ENCODE assay signal across 15 cellular contexts in the genomic region with DNA sequence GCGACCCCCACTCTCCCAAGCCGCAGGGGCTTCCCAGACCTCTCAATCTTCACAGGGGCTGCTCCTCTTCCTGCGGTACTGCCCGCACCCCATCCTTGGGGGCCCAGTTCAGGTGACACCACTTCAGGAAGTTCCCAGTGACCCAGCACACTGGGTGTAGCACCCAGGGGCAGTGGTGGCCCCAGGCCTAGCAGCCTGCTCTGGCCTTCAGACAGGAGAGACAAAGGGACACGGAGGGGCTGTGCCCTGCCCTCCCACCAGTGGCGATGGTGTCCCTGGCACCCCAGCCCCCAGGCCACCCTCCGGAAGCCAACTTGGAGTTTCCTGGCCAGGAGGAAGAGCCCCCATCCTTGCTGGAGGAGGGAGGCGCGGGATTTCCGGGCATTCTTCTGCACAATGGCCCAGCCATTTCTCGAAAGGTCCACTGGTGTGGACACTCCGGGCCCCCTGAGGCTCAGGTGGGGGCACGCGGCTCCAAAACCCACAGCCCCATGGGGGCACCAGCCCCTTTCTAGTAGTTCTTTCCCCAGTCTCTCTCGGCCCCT. TPM values are rescaled to one million over a fixed set of nuclear protein-coding genes. Genes with fewer than 3 reads are reported as not detected.
DNase-seq lines count a peak whose midpoint lies in the region; ATAC-seq, FAIRE-seq and TF ChIP-seq lines count a peak whose summit lies in the region.
"Had no signal": no experiment of that assay in that cellular context is flagged by ENCODE, and none has a peak within 500 bp of the region (broad histone marks: within the 10 kb centered on the region; RNA-seq: fewer than 3 reads in every experiment).

No MANE protein-coding gene starts in this region.

- POLR2A ChIA-PET in activated CD4-positive, alpha-beta T cell treated with anti-CD3 and anti-CD28 coated beads, Interleukin-2, amount 10 ng/mL, durations not matched to agents 7 days and 5 days (lab: Charles Lee) = no interaction called here
- POLR2A ChIA-PET in H1 (lab: Charles Lee; ENCODE audit: partially characterized antibody) = no interaction called here

- peak overlapping the region; percentile 82 for H3K4me3 Mint-ChIP-seq in activated CD4-positive, alpha-beta T cell treated with anti-CD3 and anti-CD28 coated beads, Interleukin-2, amount 10 ng/mL, durations not matched to agents 24 days and 14 days
- H3K4me3 Mint-ChIP-seq in activated CD4-positive, alpha-beta T cell treated with anti-CD3 and anti-CD28 coated beads, Interleukin-2, amount 10 ng/mL, durations not matched to agents 7 days and 5 days = no peak overlapping the region
- peak overlapping the region; percentile 60 for H3K4me3 Mint-ChIP-seq in memory B cell
- peak overlapping the region; percentile 82 for H3K4me3 Mint-ChIP-seq in type B pancreatic cell

- intact Hi-C loops in activated CD4-positive, alpha-beta T cell treated with anti-CD3 and anti-CD28 coated beads, Interleukin-2, amount 10 ng/mL, durations not matched to agents 24 days and 14 days (cut with micrococcal nuclease) = loop anchor here (2.0 kb wide), 1 partner anchor 106 kb away; no protein-coding TSS in a partner anchor

- H2BK12ac ChIP-seq in H1 (ENCODE audit: low read depth, low read length) = peak overlapping the region; percentile 22; the same call in 1 of the 2 replicates

- peaks cover 10% of the 10 kb centered on the region for H3K36me3 Mint-ChIP-seq in activated CD4-positive, alpha-beta T cell treated with anti-CD3 and anti-CD28 coated beads, Interleukin-2, amount 10 ng/mL, durations not matched to agents 24 days and 14 days (ENCODE audit: low read depth)
- peaks cover 4% of the 10 kb centered on the region for H3K36me3 Mint-ChIP-seq in activated CD4-positive, alpha-beta T cell treated with anti-CD3 and anti-CD28 coated beads, Interleukin-2, amount 10 ng/mL, durations not matched to agents 7 days and 5 days (ENCODE audit: low read depth)
- no peaks in the 10 kb centered on the region for H3K36me3 Mint-ChIP-seq in memory B cell
- H3K36me3 Mint-ChIP-seq in type B pancreatic cell = no peaks in the 10 kb centered on the region

- H3K27ac ChIP-seq in H1 (ENCODE audit: low read depth, low read length) = no peak overlapping the region

- no peak overlapping the region for H4K5ac ChIP-seq in H1 (ENCODE audit: insufficient read length, low read depth, low read length)

- peaks cover 7% of the 10 kb centered on the region for H3K4me1 Mint-ChIP-seq in activated CD4-positive, alpha-beta T cell treated with anti-CD3 and anti-CD28 coated beads, Interleukin-2, amount 10 ng/mL, durations not matched to agents 24 days and 14 days
- peaks cover 17% of the 10 kb centered on the region for H3K4me1 Mint-ChIP-seq in activated CD4-positive, alpha-beta T cell treated with anti-CD3 and anti-CD28 coated beads, Interleukin-2, amount 10 ng/mL, durations not matched to agents 7 days and 5 days
- H3K4me1 Mint-ChIP-seq in memory B cell = peaks cover 6% of the 10 kb centered on the region
- peaks cover 4% of the 10 kb centered on the region for H3K4me1 Mint-ChIP-seq in type B pancreatic cell (ENCODE audit: unreplicated experiment)

- no peak overlapping the region for H2BK15ac ChIP-seq in H1 (ENCODE audit: low read length)

- H2BK5ac ChIP-seq in H1 (ENCODE audit: low read depth, low read length) = no peak overlapping the region

- no peak overlapping the region for H3K9ac ChIP-seq in H1 (replicated peaks in 1 of 4; ENCODE audit: extremely low read depth in 1 of 4, low read depth in 3 of 4, low read length in 3 of 4)

- no peaks in the 10 kb centered on the region for H3K79me2 ChIP-seq in H1 (ENCODE audit: control insufficient read depth in 1 of 2, insufficient read depth in 2 of 2, low read length in 2 of 2)

- no peak overlapping the region for H3K23ac ChIP-seq in H1 (ENCODE audit: insufficient read length)

- H2AFZ ChIP-seq in H1 (ENCODE audit: low read length) = no peak overlapping the region

- H3K9me3 ChIP-seq in H1 (ENCODE audit: insufficient read depth in 2 of 2, low read depth in 1 of 2, low read length in 1 of 2) = no peaks in the 10 kb centered on the region

- 85% methylated on average over 14 of the region's 15 CpGs; no CpG with 5 or more reads in 1 of the 2 experiments for WGBS in H1 (ENCODE audit: extremely low coverage in 1 of 2, insufficient coverage in 1 of 2, insufficient read length in 1 of 2, insufficient replicate concordance in 2 of 2, low coverage in 1 of 2, low lambda C conversion rate in 2 of 2, missing lambda C conversion rate in 1 of 2), 2 experiments

- H3K14ac ChIP-seq in H1 (ENCODE audit: insufficient read length) = no peak overlapping the region

- no peak overlapping the region for H2AK5ac ChIP-seq in H1 (ENCODE audit: low read depth, low read length)

- H2BK120ac ChIP-seq in H1 (replicated peaks; ENCODE audit: low read depth, low read length) = no peak overlapping the region

- no peak for DNase-seq in activated CD4-positive, alpha-beta T cell treated with anti-CD3 and anti-CD28 coated beads, Interleukin-2, amount 10 ng/mL, durations not matched to agents 24 days and 14 days
- DNase-seq in activated CD4-positive, alpha-beta T cell treated with anti-CD3 and anti-CD28 coated beads, Interleukin-2, amount 10 ng/mL, durations not matched to agents 7 days and 5 days = no peak
- DNase-seq in H1 (ENCODE audit: low read depth in 1 of 2, low spot score in 2 of 2) (no peak), memory B cell (ENCODE audit: low spot score in 2 of 2) (no peak), type B pancreatic cell (ENCODE audit: extremely low spot score, unreplicated experiment) (no peak), OCI-M1 (lab: John Stamatoyannopoulos, UW) (no peak), G401 (ENCODE audit: low spot score) (no peak), RCC 7860 (ENCODE audit: low spot score) (no peak)
- DNase-seq: activated CD4-positive, alpha-beta T cell treated with anti-CD3 and anti-CD28 coated beads, Interleukin-2, amount 50 U/mL, for 1 hour; KG1; NCI-H345; small intestine; stimulated activated CD8-positive, alpha-beta memory T cell treated with anti-CD3 and anti-CD28 coated beads, Interleukin-4, amount 100 ng/mL, for 48 hours had no signal

- in situ Hi-C loops in G401 (cut with HindIII; ENCODE audit: low sequenced_read_pairs) = no loop called here

- peaks cover 0 to 15% (median 13%) of the 10 kb centered on the region in 4 experiments; a peak in 6 of 7 replicates for H3K4me1 ChIP-seq in H1 (replicated peaks in 1 of 4; ENCODE audit: control insufficient read depth in 3 of 4, insufficient read depth in 4 of 4, low read length in 3 of 4)

- peak overlapping the region; percentile 90 to 97; a peak in 3 of 4 replicates for H3K4me2 ChIP-seq in H1 (ENCODE audit: insufficient read depth in 1 of 2, low read depth in 2 of 2, low read length in 2 of 2)

- H3K27me3 Mint-ChIP-seq in activated CD4-positive, alpha-beta T cell treated with anti-CD3 and anti-CD28 coated beads, Interleukin-2, amount 10 ng/mL, durations not matched to agents 24 days and 14 days = peaks cover 19% of the 10 kb centered on the region
- peaks cover 28% of the 10 kb centered on the region for H3K27me3 Mint-ChIP-seq in activated CD4-positive, alpha-beta T cell treated with anti-CD3 and anti-CD28 coated beads, Interleukin-2, amount 10 ng/mL, durations not matched to agents 7 days and 5 days
- H3K27me3 Mint-ChIP-seq in memory B cell (peaks cover 23% of the 10 kb centered on the region), type B pancreatic cell (peaks cover 44% of the 10 kb centered on the region)

- H4K8ac ChIP-seq in H1 (ENCODE audit: extremely low read depth, insufficient read depth, low read length) = peak overlapping the region; percentile 11; the same call in 1 of the 2 replicates

- H3K27ac Mint-ChIP-seq in activated CD4-positive, alpha-beta T cell treated with anti-CD3 and anti-CD28 coated beads, Interleukin-2, amount 10 ng/mL, durations not matched to agents 24 days and 14 days = peak overlapping the region; percentile 65
- H3K27ac Mint-ChIP-seq in activated CD4-positive, alpha-beta T cell treated with anti-CD3 and anti-CD28 coated beads, Interleukin-2, amount 10 ng/mL, durations not matched to agents 7 days and 5 days = no peak overlapping the region
- H3K27ac Mint-ChIP-seq in memory B cell (peak overlapping the region; percentile 45), type B pancreatic cell (no peak overlapping the region)

- H3K23me2 ChIP-seq in H1 (ENCODE audit: low read depth, low read length) = peaks cover 16% of the 10 kb centered on the region; the same call in 1 of the 2 replicates

- FAIRE-seq in H1 (lab: Jason Lieb, UNC) = no peak
- FAIRE-seq in RCC 7860 (lab: Jason Lieb, UNC) = no peak
- FAIRE-seq: A204.1, GM18507, small intestine had no signal

- no peak overlapping the region for H4K91ac ChIP-seq in H1 (replicated peaks; ENCODE audit: insufficient read length, low read length)

- no peak for TF ChIP-seq RAD21 in H1 (IDR thresholded peaks at IDR 0.05 in 1 of 2, conservative IDR thresholded peaks at IDR 0.05 in 1 of 2; ENCODE audit: low read depth in 2 of 2, low read length in 2 of 2)

- peak overlapping the region in 1 of 4 experiments; percentile 61; a peak in 2 of 8 replicates for H3K4me3 ChIP-seq in H1 (ENCODE audit: extremely low read depth in 1 of 4, insufficient read depth in 2 of 4, low read depth in 3 of 4, low read length in 4 of 4)

- H3K4ac ChIP-seq in H1 (replicated peaks; ENCODE audit: insufficient read length, low read depth, low read length) = no peak overlapping the region

- TF ChIP-seq EP300 in H1 (IDR thresholded peaks at IDR 0.05; ENCODE audit: borderline replicate concordance in 1 of 2, low read depth in 2 of 2, low read length in 2 of 2) = no peak

- no peaks in the 10 kb centered on the region for H3K36me3 ChIP-seq in H1 (ENCODE audit: control insufficient read depth in 2 of 4, insufficient read depth in 4 of 4, low read length in 3 of 4)

- no peaks in the 10 kb centered on the region for H3K79me1 ChIP-seq in H1 (ENCODE audit: low read depth, low read length)

- H3K18ac ChIP-seq in H1 (ENCODE audit: extremely low read depth, low read length) = no peak overlapping the region

- H3K9me3 Mint-ChIP-seq in activated CD4-positive, alpha-beta T cell treated with anti-CD3 and anti-CD28 coated beads, Interleukin-2, amount 10 ng/mL, durations not matched to agents 24 days and 14 days = no peaks in the 10 kb centered on the region
- no peaks in the 10 kb centered on the region for H3K9me3 Mint-ChIP-seq in activated CD4-positive, alpha-beta T cell treated with anti-CD3 and anti-CD28 coated beads, Interleukin-2, amount 10 ng/mL, durations not matched to agents 7 days and 5 days
- no peaks in the 10 kb centered on the region for H3K9me3 Mint-ChIP-seq in memory B cell
- no peaks in the 10 kb centered on the region for H3K9me3 Mint-ChIP-seq in type B pancreatic cell

- ATAC-seq in memory B cell (ENCODE audit: low read depth) = no peak

- H4K20me1 ChIP-seq in H1 (replicated peaks in 1 of 2; ENCODE audit: control insufficient read depth in 1 of 2, insufficient read depth in 2 of 2, low read length in 2 of 2) = peaks cover 0 to 14% of the 10 kb centered on the region in 2 experiments

- no peak for TF ChIP-seq CTCF in H1 (IDR thresholded peaks at IDR 0.05; ENCODE audit: control extremely low read depth in 1 of 3, insufficient read depth in 1 of 3, low read depth in 1 of 3, low read length in 3 of 3)
- TF ChIP-seq CTCF in type B pancreatic cell (conservative IDR thresholded peaks at IDR 0.05) = no peak

- H2BK20ac ChIP-seq in H1 (ENCODE audit: low read length) = no peak overlapping the region

- no peak overlapping the region for H3K56ac ChIP-seq in H1 (replicated peaks; ENCODE audit: insufficient read length, low read depth, low read length)

- CTCF ChIA-PET in activated CD4-positive, alpha-beta T cell treated with anti-CD3 and anti-CD28 coated beads, Interleukin-2, amount 10 ng/mL, durations not matched to agents 7 days and 5 days (lab: Charles Lee) = no interaction called here
- CTCF ChIA-PET in H1 (lab: Charles Lee; ENCODE audit: partially characterized antibody) = interaction anchor here (0.9 kb wide), 1 partner anchor 104 kb away, joined by 3 read pairs; no protein-coding TSS in a partner anchor

- H3K27me3 ChIP-seq in H1 (replicated peaks in 1 of 4; ENCODE audit: control insufficient read depth in 3 of 4, extremely low read depth in 1 of 4, insufficient read depth in 3 of 4, low read length in 3 of 4) = peaks cover 0 to 45% (median 35%) of the 10 kb centered on the region in 4 experiments; a peak in 6 of 7 replicates

- no peak for TF ChIP-seq POLR2A in H1 (IDR thresholded peaks at IDR 0.05; ENCODE audit: control extremely low read depth in 1 of 2, low read depth in 2 of 2, low read length in 2 of 2)

RNA-seq across cellular contexts. Expression of gene CLDN5, which starts 1.0 kb away (rescaled TPM):
- 0.44 and 0.71 TPM in 2 replicates for total RNA-seq in activated CD4-positive, alpha-beta T cell treated with anti-CD3 and anti-CD28 coated beads, Interleukin-2, amount 10 ng/mL, durations not matched to agents 24 days and 14 days
- total RNA-seq in activated CD4-positive, alpha-beta T cell treated with anti-CD3 and anti-CD28 coated beads, Interleukin-2, amount 10 ng/mL, durations not matched to agents 7 days and 5 days = under 1 TPM; 0.25 to 0.40 TPM
- total RNA-seq in H1 (2021; fragmentation: NEBNext Ultra II Directional; extraction: Animal tissue kit (Norgen Biotek cat#: 25700)) = 0.69 and 1.6 TPM in 2 replicates
- polyA plus RNA-seq in H1 (2011; rRNA removed) = 1.2 and 2.5 TPM in 2 replicates
- 1.4 TPM for polyA plus RNA-seq in H1 (2011; cell fraction: cytosol; rRNA removed)
- polyA plus RNA-seq in H1 (2011; cell fraction: nucleus; rRNA removed) = 1.6 TPM
- polyA plus RNA-seq in H1 (2012, experiment 1 of 2) = 0.51 to 1.3 TPM (median 0.91 TPM) in 4 replicates
- 0.83 TPM for polyA plus RNA-seq in H1 (2012, experiment 2 of 2)
- 1.2 TPM for polyA plus RNA-seq in H1 (2013, experiment 1 of 2)
- 1.4 TPM for polyA plus RNA-seq in H1 (2013, experiment 2 of 2)
- 0.16 and 0.44 TPM in 2 replicates for polyA minus RNA-seq in H1 (2011; rRNA and poly(A)+ RNA removed)
- polyA minus RNA-seq in H1 (2011; cell fraction: cytosol; rRNA and poly(A)+ RNA removed) = 1.1 TPM
- 4.3 TPM for polyA minus RNA-seq in H1 (2011; cell fraction: nucleus; rRNA and poly(A)+ RNA removed)
- 1.00 and 2.2 TPM in 2 replicates for total RNA-seq in type B pancreatic cell (ENCODE audit: low replicate concordance)
- total RNA-seq in G401 (2014; rRNA removed; shearing (Covaris generic)) = not detected in 2 replicates

RNA-seq across cellular contexts. Expression of gene CDC45, which starts 45.5 kb away (rescaled TPM):
- 121 and 123 TPM in 2 replicates for total RNA-seq in activated CD4-positive, alpha-beta T cell treated with anti-CD3 and anti-CD28 coated beads, Interleukin-2, amount 10 ng/mL, durations not matched to agents 24 days and 14 days
- total RNA-seq in activated CD4-positive, alpha-beta T cell treated with anti-CD3 and anti-CD28 coated beads, Interleukin-2, amount 10 ng/mL, durations not matched to agents 7 days and 5 days = 10 to 100 TPM; 59.5 to 65.7 TPM
- total RNA-seq in H1 (2021; fragmentation: NEBNext Ultra II Directional; extraction: Animal tissue kit (Norgen Biotek cat#: 25700)) = 31.9 and 32.6 TPM in 2 replicates
- polyA plus RNA-seq in H1 (2011; rRNA removed) = 37.7 and 40.0 TPM in 2 replicates
- 48.7 TPM for polyA plus RNA-seq in H1 (2011; cell fraction: cytosol; rRNA removed)
- polyA plus RNA-seq in H1 (2011; cell fraction: nucleus; rRNA removed) = 93.4 TPM
- polyA plus RNA-seq in H1 (2012, experiment 1 of 2) = 41.7 to 48.4 TPM (median 48.0 TPM) in 4 replicates
- polyA plus RNA-seq in H1 (2012, experiment 2 of 2) = 17.8 TPM
- 20.6 TPM for polyA plus RNA-seq in H1 (2013, experiment 1 of 2)
- 19.0 TPM for polyA plus RNA-seq in H1 (2013, experiment 2 of 2)
- 36.0 and 42.1 TPM in 2 replicates for polyA minus RNA-seq in H1 (2011; rRNA and poly(A)+ RNA removed)
- 18.7 TPM for polyA minus RNA-seq in H1 (2011; cell fraction: cytosol; rRNA and poly(A)+ RNA removed)
- polyA minus RNA-seq in H1 (2011; cell fraction: nucleus; rRNA and poly(A)+ RNA removed) = 42.5 TPM
- total RNA-seq in type B pancreatic cell (ENCODE audit: low replicate concordance) = 10.6 and 19.0 TPM in 2 replicates
- total RNA-seq in G401 (2014; rRNA removed; shearing (Covaris generic)) = 43.4 and 46.7 TPM in 2 replicates

RNA-seq across cellular contexts. Expression of gene UFD1, which starts 46.2 kb away (rescaled TPM):
- total RNA-seq in activated CD4-positive, alpha-beta T cell treated with anti-CD3 and anti-CD28 coated beads, Interleukin-2, amount 10 ng/mL, durations not matched to agents 24 days and 14 days = 96.2 and 99.9 TPM in 2 replicates
- 100 to 1,000 TPM in 1 of 2 experiments, 10 to 100 TPM in 1; 93.1 to 114 TPM for total RNA-seq in activated CD4-positive, alpha-beta T cell treated with anti-CD3 and anti-CD28 coated beads, Interleukin-2, amount 10 ng/mL, durations not matched to agents 7 days and 5 days
- 67.5 and 74.6 TPM in 2 replicates for total RNA-seq in H1 (2021; fragmentation: NEBNext Ultra II Directional; extraction: Animal tissue kit (Norgen Biotek cat#: 25700))
- 84.6 and 116 TPM in 2 replicates for polyA plus RNA-seq in H1 (2011; rRNA removed)
- 95.6 TPM for polyA plus RNA-seq in H1 (2011; cell fraction: cytosol; rRNA removed)
- polyA plus RNA-seq in H1 (2011; cell fraction: nucleus; rRNA removed) = 104 TPM
- 88.2 to 115 TPM (median 95.4 TPM) in 4 replicates for polyA plus RNA-seq in H1 (2012, experiment 1 of 2)
- 64.2 TPM for polyA plus RNA-seq in H1 (2012, experiment 2 of 2)
- polyA plus RNA-seq in H1 (2013, experiment 1 of 2) = 82.0 TPM
- 79.3 TPM for polyA plus RNA-seq in H1 (2013, experiment 2 of 2)
- 111 and 119 TPM in 2 replicates for polyA minus RNA-seq in H1 (2011; rRNA and poly(A)+ RNA removed)
- polyA minus RNA-seq in H1 (2011; cell fraction: cytosol; rRNA and poly(A)+ RNA removed) = 24.9 TPM
- polyA minus RNA-seq in H1 (2011; cell fraction: nucleus; rRNA and poly(A)+ RNA removed) = 41.9 TPM
- 52.4 and 56.1 TPM in 2 replicates for total RNA-seq in type B pancreatic cell (ENCODE audit: low replicate concordance)
- total RNA-seq in G401 (2014; rRNA removed; shearing (Covaris generic)) = 74.1 and 84.8 TPM in 2 replicates

Comparison
In these comparisons a context has a peak if more than half of its experiments do, and no peak if none do; other contexts are left out.
1. H3K27ac Mint-ChIP-seq: peak in activated CD4-positive, alpha-beta T cell treated with anti-CD3 and anti-CD28 coated beads, Interleukin-2, amount 10 ng/mL, durations not matched to agents 24 days and 14 days (single experiment) and memory B cell (single experiment); none in activated CD4-positive, alpha-beta T cell treated with anti-CD3 and anti-CD28 coated beads, Interleukin-2, amount 10 ng/mL, durations not matched to agents 7 days and 5 days (single experiment) and type B pancreatic cell (single experiment).